ENCODE assay signal across 20 cellular contexts in genomic region chr11:114109206-114110090, GRCh38. TPM values are rescaled to one million over a fixed set of nuclear protein-coding genes. Genes with fewer than 3 reads are reported as not detected.
DNase-seq lines count a peak whose midpoint lies in the region; ATAC-seq, FAIRE-seq and TF ChIP-seq lines count a peak whose summit lies in the region.
"Had no signal": no experiment of that assay in that cellular context is flagged by ENCODE, and none has a peak within 500 bp of the region (broad histone marks: within the 10 kb centered on the region; RNA-seq: fewer than 3 reads in every experiment).

No MANE protein-coding gene starts in this region.

- no peak for TF ChIP-seq POLR2A in endothelial cell of umbilical vein (IDR thresholded peaks at IDR 0.05; ENCODE audit: low read depth, low read length)
- no peak for TF ChIP-seq POLR2A in tibial nerve (IDR thresholded peaks at IDR 0.05)

- CTCF ChIA-PET in endothelial cell of umbilical vein (lab: Charles Lee) (interaction anchor here (1.4 to 2.2 kb wide), 4 partner anchors 14 to 152 kb away, joined by 4 to 5 read pairs (median 4); no protein-coding TSS in a partner anchor), PC-9 (lab: Charles Lee) (no interaction called here)

- TF ChIP-seq CTCF in Loucy (conservative IDR thresholded peaks at IDR 0.05; ENCODE audit: low read length) (no peak), endothelial cell of umbilical vein (IDR thresholded peaks at IDR 0.05; ENCODE audit: extremely low read depth in 1 of 2, insufficient read depth in 1 of 2, low read depth in 1 of 2, low read length in 2 of 2) (no peak), natural killer cell (IDR thresholded peaks at IDR 0.05) (no peak), tibial nerve (IDR thresholded peaks at IDR 0.05) (no peak), PC-9 (conservative IDR thresholded peaks at IDR 0.05) (no peak)

- H3K9me2 ChIP-seq in Loucy (replicated peaks; ENCODE audit: low read depth, low read length) (no peaks in the 10 kb centered on the region), PC-9 (ENCODE audit: insufficient read depth) (no peaks in the 10 kb centered on the region; the same call in 1 of the 2 replicates)

- no peaks in the 10 kb centered on the region for H3K36me3 ChIP-seq in Loucy (ENCODE audit: insufficient read depth, low read length)
- H3K36me3 ChIP-seq in endothelial cell of umbilical vein (ENCODE audit: control insufficient read depth in 2 of 2, extremely low read depth in 1 of 2, insufficient read depth in 2 of 2, low read length in 2 of 2) = no peaks in the 10 kb centered on the region
- peaks cover 0 to 32% (median 0%) of the 10 kb centered on the region in 3 donors for H3K36me3 ChIP-seq in tibial nerve
- no peaks in the 10 kb centered on the region for H3K36me3 ChIP-seq in PC-9 (ENCODE audit: low read depth)
- H3K36me3 ChIP-seq: pancreas had no signal

- no peaks in the 10 kb centered on the region for H3K9me3 Mint-ChIP-seq in natural killer cell
- H3K9me3 Mint-ChIP-seq: CD4-positive, CD25-positive, alpha-beta regulatory T cell; dendritic cell treated with granulocyte-macrophage colony-stimulating factor and Interleukin-4, amounts not matched to agents 40 ng/mL and 50 ng/mL, for 4 days; T-helper 1 cell treated with Interleukin-12 subunit alpha and Interleukin-12 subunit beta and Interleukin-4 antibody, amounts not matched to agents 30 μg/mL and 1 μg/mL, for 36 hours had no signal

- no peaks in the 10 kb centered on the region for H3K27me3 Mint-ChIP-seq in natural killer cell (ENCODE audit: low read depth in 2 of 2)

- H3F3A ChIP-seq in Loucy (ENCODE audit: low read depth) (no peaks in the 10 kb centered on the region), PC-9 (ENCODE audit: insufficient read depth, low read depth) (no peaks in the 10 kb centered on the region)

- POLR2A ChIA-PET in endothelial cell of umbilical vein (lab: Charles Lee) (no interaction called here), PC-9 (lab: Charles Lee; ENCODE audit: unreplicated experiment) (no interaction called here)

- H3K4me3 ChIP-seq in Loucy (ENCODE audit: low read length, poor library complexity, severe bottlenecking) = no peak overlapping the region
- no peak overlapping the region for H3K4me3 ChIP-seq in endothelial cell of umbilical vein (replicated peaks in 1 of 3; ENCODE audit: insufficient read depth in 1 of 3, low read depth in 1 of 3, low read length in 3 of 3)
- no peak overlapping the region for H3K4me3 ChIP-seq in tibial nerve
- H3K4me3 ChIP-seq in PC-9 = no peak overlapping the region
- H3K4me3 ChIP-seq: mucosa of descending colon, pancreas had no signal

- dilution Hi-C loops in endothelial cell of umbilical vein (cut with MboI; ENCODE audit: extremely low pct_ligation_motif_present, low sequenced_read_pairs) = no loop called here

- no peaks in the 10 kb centered on the region for H3K9me3 ChIP-seq in Loucy (ENCODE audit: insufficient read depth, low read depth, low read length)
- H3K9me3 ChIP-seq in endothelial cell of umbilical vein (replicated peaks; ENCODE audit: control insufficient read depth, insufficient read depth, low read length) = no peaks in the 10 kb centered on the region
- H3K9me3 ChIP-seq in tibial nerve = no peaks in the 10 kb centered on the region
- no peaks in the 10 kb centered on the region for H3K9me3 ChIP-seq in PC-9 (ENCODE audit: insufficient read depth, low read depth)
- H3K9me3 ChIP-seq: mucosa of descending colon, pancreas had no signal

- no peak for TF ChIP-seq EP300 in tibial nerve (IDR thresholded peaks at IDR 0.05)

- peaks cover 89 to 97% of the 10 kb centered on the region in 2 donors for H3K4me1 Mint-ChIP-seq in natural killer cell

- peak overlapping the region; percentile 89 for H3K4me3 Mint-ChIP-seq in natural killer cell
- H3K4me3 Mint-ChIP-seq: activated CD4-positive, alpha-beta T cell treated with anti-CD3 and anti-CD28 coated beads for 36 hours; CD4-positive, CD25-positive, alpha-beta regulatory T cell; dendritic cell treated with granulocyte-macrophage colony-stimulating factor and Interleukin-4, amounts not matched to agents 40 ng/mL and 50 ng/mL, for 4 days; T-helper 1 cell treated with Interleukin-12 subunit alpha and Interleukin-12 subunit beta and Interleukin-4 antibody, amounts not matched to agents 30 μg/mL and 1 μg/mL, for 36 hours had no signal

- H3K27ac Mint-ChIP-seq in natural killer cell = peak overlapping the region; percentile 63 to 78
- H3K27ac Mint-ChIP-seq: activated CD4-positive, alpha-beta T cell treated with anti-CD3 and anti-CD28 coated beads for 36 hours; dendritic cell treated with granulocyte-macrophage colony-stimulating factor and Interleukin-4, amounts not matched to agents 40 ng/mL and 50 ng/mL, for 4 days; T-helper 1 cell treated with Interleukin-12 subunit alpha and Interleukin-12 subunit beta and Interleukin-4 antibody, amounts not matched to agents 30 μg/mL and 1 μg/mL, for 36 hours had no signal

- peak in 2 of 3 donors; percentile 35 to 62 for ATAC-seq in natural killer cell
- ATAC-seq: activated CD4-positive, alpha-beta T cell treated with anti-CD3 and anti-CD28 coated beads for 36 hours; mucosa of descending colon; PC-3 had no signal

- no peaks in the 10 kb centered on the region for H3K27me3 ChIP-seq in Loucy (ENCODE audit: insufficient read depth, low read length, poor library complexity, severe bottlenecking)
- H3K27me3 ChIP-seq in endothelial cell of umbilical vein (ENCODE audit: control insufficient read depth in 2 of 2, insufficient read depth in 2 of 2, low read length in 2 of 2) = peaks cover 2% of the 10 kb centered on the region in 2 experiments
- no peaks in the 10 kb centered on the region for H3K27me3 ChIP-seq in tibial nerve
- H3K27me3 ChIP-seq in PC-9 (ENCODE audit: insufficient read depth, low read depth) = peaks cover 98% of the 10 kb centered on the region
- H3K27me3 ChIP-seq: pancreas had no signal

- DNase-seq in endothelial cell of umbilical vein (ENCODE audit: low read depth, low spot score) = no peak
- DNase-seq in natural killer cell = no peak
- no peak for DNase-seq in tibial nerve (ENCODE audit: low spot score in 2 of 2)
- no peak for DNase-seq in HUDEP-2 (lab: John Stamatoyannopoulos, UW; ENCODE audit: unreplicated experiment in 76 of 76)
- DNase-seq in NCI-H748 (lab: John Stamatoyannopoulos, UW; ENCODE audit: unreplicated experiment) = no peak
- no peak for DNase-seq in PC-9
- DNase-seq: activated CD4-positive, alpha-beta T cell treated with anti-CD3 and anti-CD28 coated beads for 36 hours; activated T-cell treated with anti-CD3 and anti-CD28 coated beads, Interleukin-2, amount 50 U/mL, for 1 hour; amygdala; CD4-positive, CD25-positive, alpha-beta regulatory T cell; IMR-90; mucosa of descending colon; NCI-H1436; NCI-H446; pancreas; PC-3 had no signal

- H3K36me3 Mint-ChIP-seq in natural killer cell = no peaks in the 10 kb centered on the region
- H3K36me3 Mint-ChIP-seq: CD4-positive, CD25-positive, alpha-beta regulatory T cell had no signal

- intact Hi-C loops in endothelial cell of umbilical vein (cut with micrococcal nuclease) (loop anchor here (2.0 kb wide), 1 partner anchor 29 kb away; no protein-coding TSS in a partner anchor), natural killer cell (cut with micrococcal nuclease) (loop anchor here (2.0 to 5.0 kb wide), 2 partner anchors 17 to 33 kb away; no protein-coding TSS in a partner anchor), PC-9 (cut with micrococcal nuclease; ENCODE audit: unreplicated experiment) (no loop called here)

- no peaks in the 10 kb centered on the region for H4K20me1 ChIP-seq in Loucy (ENCODE audit: insufficient read depth, low read length, poor library complexity, severe bottlenecking)
- H4K20me1 ChIP-seq in endothelial cell of umbilical vein (replicated peaks; ENCODE audit: control insufficient read depth, extremely low read depth, insufficient read depth, low read length) = peaks cover 2% of the 10 kb centered on the region
- no peaks in the 10 kb centered on the region for H4K20me1 ChIP-seq in PC-9 (ENCODE audit: insufficient read depth)

- WGBS in tibial nerve, 2 donors = 79 to 80% methylated on average over 9 of the region's 9 CpGs

- H2AFZ ChIP-seq in Loucy (ENCODE audit: low read length) = no peak overlapping the region
- no peak overlapping the region for H2AFZ ChIP-seq in endothelial cell of umbilical vein (ENCODE audit: low read depth, low read length)
- H2AFZ ChIP-seq in PC-9 = no peak overlapping the region

- FAIRE-seq in endothelial cell of umbilical vein (lab: Jason Lieb, UNC) = peak; percentile 26
- FAIRE-seq: G401.6, pancreas had no signal

- no peaks in the 10 kb centered on the region for H3K79me2 ChIP-seq in Loucy (ENCODE audit: insufficient read depth, low read length)
- no peaks in the 10 kb centered on the region for H3K79me2 ChIP-seq in endothelial cell of umbilical vein (ENCODE audit: control insufficient read depth, insufficient read depth, low read length)
- H3K79me2 ChIP-seq in PC-9 (ENCODE audit: low read depth) = no peaks in the 10 kb centered on the region

- no peak overlapping the region for H3K27ac ChIP-seq in endothelial cell of umbilical vein (ENCODE audit: insufficient read depth, low read depth, low read length)
- peak overlapping the region; percentile 63 to 83 (median 66) for H3K27ac ChIP-seq in tibial nerve
- H3K27ac ChIP-seq in PC-9 = no peak overlapping the region

- H3K4me2 ChIP-seq in Loucy (ENCODE audit: low read depth, low read length, poor library complexity, severe bottlenecking) = peak overlapping the region; percentile 29
- H3K4me2 ChIP-seq in endothelial cell of umbilical vein (ENCODE audit: insufficient read depth, low read length) = no peak overlapping the region
- no peak overlapping the region for H3K4me2 ChIP-seq in PC-9

- no peaks in the 10 kb centered on the region for H3K9me1 ChIP-seq in endothelial cell of umbilical vein (replicated peaks; ENCODE audit: control insufficient read depth, extremely low read depth, insufficient read depth, low read length)

- H3K4me1 ChIP-seq in Loucy (ENCODE audit: insufficient read depth, low read length, poor library complexity, severe bottlenecking) (peaks cover 58% of the 10 kb centered on the region), endothelial cell of umbilical vein (ENCODE audit: control insufficient read depth, extremely low read depth, insufficient read depth, low read length) (peaks cover 20% of the 10 kb centered on the region), tibial nerve (peaks cover 0 to 100% (median 45%) of the 10 kb centered on the region in 4 donors), PC-9 (replicated peaks; ENCODE audit: insufficient read depth) (no peaks in the 10 kb centered on the region)

- BruUV-seq in endothelial cell of umbilical vein (replicated peaks; lab: Mats Ljungman, UMichigan) (no TSS peak), PC-9 (replicated peaks; lab: Mats Ljungman, UMichigan) (no TSS peak)

- H3K9ac ChIP-seq in Loucy (ENCODE audit: low read depth, low read length, poor library complexity, severe bottlenecking) = peak overlapping the region; percentile 42
- no peak overlapping the region for H3K9ac ChIP-seq in endothelial cell of umbilical vein (replicated peaks; ENCODE audit: extremely low read depth, insufficient read depth, low read length)

RNA-seq across cellular contexts. Expression of gene ZBTB16, which starts 49.9 kb away (rescaled TPM):
- total RNA-seq in endothelial cell of umbilical vein (19.5 and 20.3 TPM in 2 replicates), natural killer cell (100 to 1,000 TPM; 104 to 224 (median 156) TPM), tibial nerve (100 to 1,000 TPM; 405 to 756 (median 580) TPM), PC-9 (2021) (0.25 and 0.44 TPM in 2 replicates)
- polyA plus RNA-seq in endothelial cell of umbilical vein = 9.8 and 16.7 TPM in 2 replicates
- 6.6 and 8.0 TPM in 2 replicates for polyA plus RNA-seq in endothelial cell of umbilical vein (2011; cell fraction: cytosol; rRNA removed)
- polyA plus RNA-seq in endothelial cell of umbilical vein (2011; cell fraction: nucleus; rRNA removed) = 25.1 and 34.1 TPM in 2 replicates
- 2.9 and 8.0 TPM in 2 replicates for polyA plus RNA-seq in endothelial cell of umbilical vein (2012)
- 63.9 and 64.1 TPM in 2 replicates for polyA minus RNA-seq in endothelial cell of umbilical vein
- polyA minus RNA-seq in endothelial cell of umbilical vein (2011; cell fraction: cytosol; rRNA and poly(A)+ RNA removed) = not detected
- polyA minus RNA-seq in endothelial cell of umbilical vein (2011; cell fraction: nucleus; rRNA and poly(A)+ RNA removed) = 48.0 and 80.7 TPM in 2 replicates
- total RNA-seq: IMR-90, PC-3 had no signal
- polyA plus RNA-seq: IMR-90 had no signal

Comparison
In these comparisons a context has a peak if more than half of its experiments do, and no peak if none do; other contexts are left out.
1. H3K27ac ChIP-seq: peak in tibial nerve (4 of 4); none in endothelial cell of umbilical vein (single experiment) and PC-9 (single experiment).
2. RNA of gene ZBTB16, which starts 49.9 kb away (total RNA-seq): 405 to 756 TPM in tibial nerve, 104 to 224 TPM in natural killer cell and 19.5 to 20.3 TPM in endothelial cell of umbilical vein; 0.25 to 0.44 TPM in PC-9; every median in the first group is over 10 times any median in the second.